In genomic region chr12:12812605-12813119, GRCh38 we compare ENCODE assay signal across 8 cellular contexts. TPM values are rescaled to one million over a fixed set of nuclear protein-coding genes. Genes with fewer than 3 reads are reported as not detected.
DNase-seq lines count a peak whose midpoint lies in the region; ATAC-seq, FAIRE-seq and TF ChIP-seq lines count a peak whose summit lies in the region.

No MANE protein-coding gene starts in this region.

- H4K20me1 ChIP-seq in keratinocyte (ENCODE audit: control insufficient read depth, extremely low read depth, insufficient read depth, low read length) = no peaks in the 10 kb centered on the region

- intact Hi-C loops in activated CD8-positive, alpha-beta T cell treated with anti-CD3 and anti-CD28 coated beads for 36 hours (cut with micrococcal nuclease) = no loop called here

- TF ChIP-seq CTCF in activated CD8-positive, alpha-beta T cell treated with anti-CD3 and anti-CD28 coated beads for 36 hours (IDR thresholded peaks at IDR 0.05) = no peak
- TF ChIP-seq CTCF in keratinocyte (optimal IDR thresholded peaks at IDR 0.05 in 1 of 3, IDR thresholded peaks at IDR 0.05 in 1 of 3, conservative IDR thresholded peaks at IDR 0.05 in 1 of 3; ENCODE audit: extremely low read depth in 1 of 3, insufficient read depth in 2 of 3, low read length in 3 of 3) (no peak), thoracic aorta (IDR thresholded peaks at IDR 0.05) (no peak)

- H3K4me2 ChIP-seq in keratinocyte (ENCODE audit: control insufficient read depth, extremely low read depth, insufficient read depth, low read depth, low read length) = no peak overlapping the region

- H3K79me2 ChIP-seq in keratinocyte (ENCODE audit: control insufficient read depth, insufficient read depth, low read length) = peaks cover 45% of the 10 kb centered on the region

- CTCF ChIA-PET in activated naive CD4-positive, alpha-beta T cell treated with anti-CD3 and anti-CD28 coated beads, Interleukin-2, amount 10 ng/mL, durations not matched to agents 7 days and 5 days (lab: Charles Lee) = interaction anchor here (0.6 to 2.9 kb wide), 7 partner anchors 9 to 800 kb away, joined by 3 to 22 read pairs (median 4); no protein-coding TSS in a partner anchor
- CTCF ChIA-PET in activated CD8-positive, alpha-beta T cell treated with anti-CD3 and anti-CD28 coated beads for 36 hours (lab: Charles Lee) = interaction anchor here (0.8 to 6.9 kb wide), 6 partner anchors 10 to 76 kb away, joined by 3 to 72 read pairs (median 12); no protein-coding TSS in a partner anchor

- H3K27me3 Mint-ChIP-seq in activated naive CD4-positive, alpha-beta T cell treated with anti-CD3 and anti-CD28 coated beads, Interleukin-2, amount 10 ng/mL, durations not matched to agents 7 days and 5 days = no peaks in the 10 kb centered on the region
- no peaks in the 10 kb centered on the region for H3K27me3 Mint-ChIP-seq in activated CD8-positive, alpha-beta T cell treated with anti-CD3 and anti-CD28 coated beads for 36 hours

- peak; percentile 2 for ATAC-seq in activated CD8-positive, alpha-beta T cell treated with anti-CD3 and anti-CD28 coated beads for 36 hours
- no peak for ATAC-seq in thoracic aorta (ENCODE audit: insufficient number of reproducible peaks, low FRiP score, low read depth)

- H2AFZ ChIP-seq in keratinocyte (ENCODE audit: control insufficient read depth, low read length) = peak overlapping the region; percentile 65

- H3K27ac Mint-ChIP-seq in activated naive CD4-positive, alpha-beta T cell treated with anti-CD3 and anti-CD28 coated beads, Interleukin-2, amount 10 ng/mL, durations not matched to agents 7 days and 5 days = peak overlapping the region; percentile 83
- H3K27ac Mint-ChIP-seq in activated CD8-positive, alpha-beta T cell treated with anti-CD3 and anti-CD28 coated beads for 36 hours = peak overlapping the region; percentile 93

- peaks cover 83% of the 10 kb centered on the region for H3K4me1 Mint-ChIP-seq in activated naive CD4-positive, alpha-beta T cell treated with anti-CD3 and anti-CD28 coated beads, Interleukin-2, amount 10 ng/mL, durations not matched to agents 7 days and 5 days
- H3K4me1 Mint-ChIP-seq in activated CD8-positive, alpha-beta T cell treated with anti-CD3 and anti-CD28 coated beads for 36 hours (ENCODE audit: low read depth) = peaks cover 59% of the 10 kb centered on the region

- H3K4me3 ChIP-seq in keratinocyte (ENCODE audit: control insufficient read depth in 2 of 3, extremely low read depth in 1 of 3, insufficient read depth in 2 of 3, low read depth in 1 of 3, low read length in 3 of 3) (no peak overlapping the region), thoracic aorta (peak overlapping the region; percentile 100)

- dilution Hi-C loops in keratinocyte (cut with MboI; ENCODE audit: extremely low pct_ligation_motif_present, low sequenced_read_pairs) = no loop called here

- H3K4me1 ChIP-seq in keratinocyte (ENCODE audit: control insufficient read depth, extremely low read depth, insufficient read depth, low read length) = peaks cover 7% of the 10 kb centered on the region
- H3K4me1 ChIP-seq in thoracic aorta (ENCODE audit: control insufficient read depth in 1 of 2, low read depth in 2 of 2) = peaks cover 14 to 16% of the 10 kb centered on the region in 2 donors

- no peak for FAIRE-seq in keratinocyte (lab: Jason Lieb, UNC)

- DNase-seq in activated naive CD4-positive, alpha-beta T cell treated with anti-CD3 and anti-CD28 coated beads, Interleukin-2, amount 10 ng/mL, durations not matched to agents 7 days and 5 days = no peak
- DNase-seq in activated naive CD4-positive, alpha-beta T cell treated with Interleukin-2 at 50 U/mL for 16 hours = no peak
- no peak for DNase-seq in activated CD8-positive, alpha-beta T cell treated with anti-CD3 and anti-CD28 coated beads for 36 hours
- no peak for DNase-seq in keratinocyte (ENCODE audit: low read depth, low spot score)
- no peak for DNase-seq in thoracic aorta (ENCODE audit: low spot score)
- no peak for DNase-seq in NCI-H226
- no peak for DNase-seq in iPS-NIHi7 (ENCODE audit: extremely low spot score)
- no peak for DNase-seq in NCI-H1930 (lab: John Stamatoyannopoulos, UW)

- peaks cover 33% of the 10 kb centered on the region for H3K36me3 Mint-ChIP-seq in activated naive CD4-positive, alpha-beta T cell treated with anti-CD3 and anti-CD28 coated beads, Interleukin-2, amount 10 ng/mL, durations not matched to agents 7 days and 5 days
- peaks cover 38% of the 10 kb centered on the region for H3K36me3 Mint-ChIP-seq in activated CD8-positive, alpha-beta T cell treated with anti-CD3 and anti-CD28 coated beads for 36 hours (ENCODE audit: low read depth)

- peak overlapping the region; percentile 92 for H3K27ac ChIP-seq in keratinocyte (ENCODE audit: control insufficient read depth, insufficient read depth, low read length)
- H3K27ac ChIP-seq in thoracic aorta = peak overlapping the region in 1 of 2 donors; percentile 68

- no peaks in the 10 kb centered on the region for H3K9me3 Mint-ChIP-seq in activated naive CD4-positive, alpha-beta T cell treated with anti-CD3 and anti-CD28 coated beads, Interleukin-2, amount 10 ng/mL, durations not matched to agents 7 days and 5 days
- no peaks in the 10 kb centered on the region for H3K9me3 Mint-ChIP-seq in activated CD8-positive, alpha-beta T cell treated with anti-CD3 and anti-CD28 coated beads for 36 hours

- H3K9ac ChIP-seq in keratinocyte (ENCODE audit: control insufficient read depth, extremely low read depth, insufficient read depth, low read length) = no peak overlapping the region

- H3K9me1 ChIP-seq in keratinocyte (ENCODE audit: control insufficient read depth, extremely low read depth, insufficient read depth, low read length) = no peaks in the 10 kb centered on the region

- POLR2A ChIA-PET in activated CD8-positive, alpha-beta T cell treated with anti-CD3 and anti-CD28 coated beads for 36 hours (lab: Charles Lee) = interaction anchor here (1.0 to 1.4 kb wide), 4 partner anchors 15 to 25 kb away, joined by 3 to 5 read pairs (median 4); no protein-coding TSS in a partner anchor

- H3K36me3 ChIP-seq in keratinocyte (ENCODE audit: control insufficient read depth in 2 of 2, extremely low read depth in 1 of 2, insufficient read depth in 2 of 2, low read length in 2 of 2) (peaks cover 3 to 8% of the 10 kb centered on the region in 2 experiments), thoracic aorta (no peaks in the 10 kb centered on the region)

- no peaks in the 10 kb centered on the region for H3K27me3 ChIP-seq in keratinocyte (ENCODE audit: control insufficient read depth, extremely low read depth, insufficient read depth, low read length)
- no peaks in the 10 kb centered on the region for H3K27me3 ChIP-seq in thoracic aorta (replicated peaks; ENCODE audit: insufficient read depth)

- no peaks in the 10 kb centered on the region for H3K9me3 ChIP-seq in keratinocyte (ENCODE audit: control insufficient read depth, low read depth, low read length)
- H3K9me3 ChIP-seq in thoracic aorta = no peaks in the 10 kb centered on the region

- peak overlapping the region; percentile 83 for H3K4me3 Mint-ChIP-seq in activated naive CD4-positive, alpha-beta T cell treated with anti-CD3 and anti-CD28 coated beads, Interleukin-2, amount 10 ng/mL, durations not matched to agents 7 days and 5 days
- H3K4me3 Mint-ChIP-seq in activated CD8-positive, alpha-beta T cell treated with anti-CD3 and anti-CD28 coated beads for 36 hours = no peak overlapping the region

RNA-seq across cellular contexts. Expression of gene DDX47, which starts 0.5 kb away (rescaled TPM):
- total RNA-seq in activated CD8-positive, alpha-beta T cell treated with anti-CD3 and anti-CD28 coated beads for 36 hours = 10 to 100 TPM; 86.0 to 96.9 TPM
- polyA plus RNA-seq in keratinocyte = 52.9 to 92.6 TPM (median 90.2 TPM) in 3 replicates
- polyA plus RNA-seq in keratinocyte (2011; ENCODE audit: low read depth) = 28.2 TPM
- polyA plus RNA-seq in keratinocyte (2011; cell fraction: cytosol; rRNA removed) = 62.7 and 107 TPM in 2 replicates
- polyA plus RNA-seq in keratinocyte (2011; cell fraction: nucleus; rRNA removed) = 129 and 167 TPM in 2 replicates
- polyA plus RNA-seq in keratinocyte (2012; ENCODE audit: low replicate concordance) = 53.1 and 62.8 TPM in 2 replicates
- 41.9 to 55.1 TPM (median 42.5 TPM) in 3 replicates for polyA minus RNA-seq in keratinocyte
- 34.1 TPM for polyA minus RNA-seq in keratinocyte (2011; cell fraction: cytosol; rRNA and poly(A)+ RNA removed)
- 33.2 and 61.5 TPM in 2 replicates for polyA minus RNA-seq in keratinocyte (2011; cell fraction: nucleus; rRNA and poly(A)+ RNA removed)
- 10 to 100 TPM; 43.5 to 51.1 TPM for total RNA-seq in thoracic aorta

RNA-seq across cellular contexts. Expression of gene APOLD1, which starts 27.2 kb away (rescaled TPM):
- total RNA-seq in activated CD8-positive, alpha-beta T cell treated with anti-CD3 and anti-CD28 coated beads for 36 hours = 1 to 10 TPM; 5.7 to 6.3 TPM
- 0.34 to 0.36 TPM (median 0.34 TPM) in 3 replicates for polyA plus RNA-seq in keratinocyte
- 0.05 TPM for polyA plus RNA-seq in keratinocyte (2011; ENCODE audit: low read depth)
- polyA plus RNA-seq in keratinocyte (2011; cell fraction: cytosol; rRNA removed) = 0.17 and 0.40 TPM in 2 replicates
- polyA plus RNA-seq in keratinocyte (2011; cell fraction: nucleus; rRNA removed) = 0.34 and 0.36 TPM in 2 replicates
- 0.22 and 0.34 TPM in 2 replicates for polyA plus RNA-seq in keratinocyte (2012; ENCODE audit: low replicate concordance)
- 0.26 to 0.33 TPM (median 0.26 TPM) in 3 replicates for polyA minus RNA-seq in keratinocyte
- 0.58 TPM for polyA minus RNA-seq in keratinocyte (2011; cell fraction: cytosol; rRNA and poly(A)+ RNA removed)
- 0.31 and 0.32 TPM in 2 replicates for polyA minus RNA-seq in keratinocyte (2011; cell fraction: nucleus; rRNA and poly(A)+ RNA removed)
- total RNA-seq in thoracic aorta = 10 to 100 TPM; 38.4 to 70.7 TPM

Comparison
In these comparisons a context has a peak if more than half of its experiments do, and no peak if none do; other contexts are left out.
1. RNA of gene APOLD1, which starts 27.2 kb away (total RNA-seq): 38.4 to 70.7 TPM in thoracic aorta; 5.7 to 6.3 TPM in activated CD8-positive, alpha-beta T cell treated with anti-CD3 and anti-CD28 coated beads for 36 hours; every median in the first group is over 4 times any median in the second.